Comparison of ENCODE assay signal across 29 cellular contexts in the genomic region with DNA sequence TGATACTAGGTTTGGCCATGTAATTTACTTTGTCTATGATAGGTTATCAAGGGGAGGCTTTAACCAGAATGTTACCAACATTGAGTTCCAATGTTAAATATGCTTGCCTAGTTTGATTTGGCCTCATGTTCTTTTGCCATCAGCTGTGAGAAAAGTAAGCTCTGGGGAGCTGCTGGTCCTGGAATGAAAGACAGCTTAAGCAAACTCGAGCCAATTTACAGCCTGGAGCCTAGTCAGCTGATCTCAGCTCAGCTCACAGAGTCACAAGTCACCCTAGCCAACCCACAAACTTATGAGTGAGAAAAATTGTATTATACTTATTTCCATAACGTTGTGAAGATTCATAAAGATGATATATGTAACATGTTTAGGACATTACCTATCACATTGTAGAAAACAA.
"Had no signal": no experiment of that assay in that cellular context is flagged by ENCODE, and none has a peak within 500 bp of the region (broad histone marks: within the 10 kb centered on the region; RNA-seq: fewer than 3 reads in every experiment).

No MANE protein-coding gene starts in this region.

- H3K27ac ChIP-seq: ascending aorta, brain microvascular endothelial cell, coronary artery, dorsolateral prefrontal cortex, WERI-Rb-1 had no signal

- DNase-seq: activated B cell treated with CpG ODN at 0.5 μM for 24 hours; activated CD4-positive, alpha-beta memory T cell treated with anti-CD3 and anti-CD28 coated beads for 36 hours; activated CD4-positive, alpha-beta T cell treated with anti-CD3 and anti-CD28 coated beads for 48 hours; activated CD8-positive, alpha-beta memory T cell treated with anti-CD3 and anti-CD28 coated beads, Interleukin-2, amount 10 ng/mL, durations not matched to agents 7 days and 5 days; activated CD8-positive, alpha-beta memory T cell treated with anti-CD3 and anti-CD28 coated beads, Interleukin-2, amount 50 U/mL, for 4 hours; activated CD8-positive, alpha-beta T cell treated with anti-CD3 and anti-CD28 coated beads, Interleukin-2, amount 10 ng/mL, durations not matched to agents 7 days and 5 days; activated gamma-delta T cell; activated naive CD4-positive, alpha-beta T cell; activated naive CD4-positive, alpha-beta T cell treated with anti-CD3 and anti-CD28 coated beads, Interleukin-2, amount 10 ng/mL, durations not matched to agents 7 days and 5 days; activated naive CD8-positive, alpha-beta T cell treated with anti-CD3 and anti-CD28 coated beads, Interleukin-2, amount 10 ng/mL, durations not matched to agents 7 days and 5 days; activated T-cell treated with anti-CD3 and anti-CD28 coated beads, Interleukin-2, amount 50 U/mL, for 1 hour; activated T-cell treated with anti-CD3 and anti-CD28 coated beads, Interleukin-2, amount 50 U/mL, for 48 hours; brain microvascular endothelial cell; dorsolateral prefrontal cortex; effector memory CD4-positive, alpha-beta T cell; endodermal cell; erythroblast; head of caudate nucleus; T-helper 1 cell; T-helper 17 cell; T1000; WERI-Rb-1 had no signal

- H3K4me1 ChIP-seq: ascending aorta had no signal

- FAIRE-seq: bronchial epithelial cell, frontal cortex had no signal

- H3K4me3 ChIP-seq: ascending aorta, coronary artery, dorsolateral prefrontal cortex, esophagus muscularis mucosa had no signal

- H3K36me3 ChIP-seq: ascending aorta, brain microvascular endothelial cell, esophagus muscularis mucosa, WERI-Rb-1 had no signal

- ATAC-seq: activated CD4-positive, CD25-positive, alpha-beta regulatory T cell treated with anti-CD3 and anti-CD28 coated beads, Interleukin-2, amount 50 U/mL, for 24 hours; activated CD8-positive, alpha-beta memory T cell treated with anti-CD3 and anti-CD28 coated beads, Interleukin-2, amount 10 ng/mL, durations not matched to agents 7 days and 5 days; activated CD8-positive, alpha-beta T cell treated with anti-CD3 and anti-CD28 coated beads, Interleukin-2, amount 10 ng/mL, durations not matched to agents 7 days and 5 days; activated naive CD4-positive, alpha-beta T cell treated with anti-CD3 and anti-CD28 coated beads, Interleukin-2, amount 50 U/mL, for 72 hours; T-helper 17 cell had no signal

- H3K27me3 ChIP-seq: ascending aorta, brain microvascular endothelial cell, dorsolateral prefrontal cortex, esophagus muscularis mucosa had no signal
